In the genomic region with DNA sequence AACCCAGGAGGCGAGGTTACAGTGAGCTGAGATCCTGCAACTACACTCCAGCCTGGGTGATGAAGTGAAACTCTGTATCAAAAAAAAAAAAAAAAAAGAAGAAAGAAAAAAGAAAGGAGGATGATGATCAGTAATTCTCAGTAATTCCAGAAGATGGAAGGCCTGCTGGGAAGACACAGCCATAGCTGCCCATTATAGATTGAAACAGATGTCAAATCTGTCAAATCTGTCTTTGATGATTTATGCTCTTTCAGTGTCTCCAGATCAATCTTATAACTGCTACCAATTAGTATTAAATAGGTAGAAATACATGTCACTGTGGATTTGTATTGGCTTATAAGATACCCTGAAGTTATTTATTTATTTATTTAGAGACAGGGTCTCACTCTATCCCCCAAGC, we compare ENCODE assay signal across 24 cellular contexts.
"Had no signal": no experiment of that assay in that cellular context is flagged by ENCODE, and none has a peak within 500 bp of the region (broad histone marks: within the 10 kb centered on the region; RNA-seq: fewer than 3 reads in every experiment).

No MANE protein-coding gene starts in this region.

- H3K36me3 ChIP-seq: stomach, suprapubic skin, thoracic aorta, thyroid gland, tibial artery, tibial nerve, transverse colon, upper lobe of left lung, upper lobe of right lung, uterus, vagina had no signal

- H3K4me3 ChIP-seq: stomach, suprapubic skin, testis, thoracic aorta, thyroid gland, tibial artery, tibial nerve, transverse colon, upper lobe of left lung, upper lobe of right lung, uterus, vagina had no signal

- H3K27me3 ChIP-seq: suprapubic skin, testis, thyroid gland, tibial artery, tibial nerve, transverse colon, upper lobe of left lung, upper lobe of right lung, uterus, vagina had no signal

- H3K27ac ChIP-seq: stomach, suprapubic skin, testis, thoracic aorta, thyroid gland, tibial artery, tibial nerve, transverse colon, upper lobe of left lung, upper lobe of right lung, uterus, vagina had no signal

- H3K9me3 ChIP-seq: stomach, suprapubic skin, testis, thoracic aorta, thyroid gland, tibial artery, transverse colon, upper lobe of left lung, upper lobe of right lung, uterus, vagina had no signal

- DNase-seq: stimulated activated CD4-positive, alpha-beta T cell treated with anti-CD3 and anti-CD28 coated beads, Interleukin-2, amount 100 ng/mL, for 48 hours; stimulated activated CD4-positive, alpha-beta T cell treated with anti-CD3 and anti-CD28 coated beads, Interleukin-4, amount 100 ng/mL, for 1 hour; stimulated activated CD4-positive, alpha-beta T cell treated with anti-CD3 and anti-CD28 coated beads, Interleukin-4, amount 100 ng/mL, for 24 hours; stimulated activated CD4-positive, alpha-beta T cell treated with anti-CD3 and anti-CD28 coated beads, Interleukin-4, amount 100 ng/mL, for 4 hours; stimulated activated CD8-positive, alpha-beta memory T cell treated with anti-CD3 and anti-CD28 coated beads, Interleukin-4, amount 100 ng/mL, for 48 hours; stimulated activated naive B cell treated with anti-CD40 and anti-IgM and Interleukin-4, amounts not matched to agents 10 μg/mL and 1 μg/mL and 100 μg/mL, for 72 hours; stimulated activated naive CD4-positive, alpha-beta T cell; stimulated activated naive CD4-positive, alpha-beta T cell treated with Interleukin-2 at 50 U/mL for 16 hours; stimulated activated naive CD8-positive, alpha-beta T cell treated with anti-CD3 and anti-CD28 coated beads, Interleukin-15, amount 100 ng/mL, for 72 hours; stimulated activated naive CD8-positive, alpha-beta T cell treated with anti-CD3 and anti-CD28 coated beads, Interleukin-15, Interleukin-2, amounts not matched to agents 100 U/mL and 50 U/mL, for 24 hours; stomach; substantia nigra; testis; thyroid gland; tibial artery; transverse colon; trophoblast cell; upper lobe of left lung; upper lobe of right lung; uterus had no signal
